ENCODE assay signal across 36 cellular contexts in the genomic region with DNA sequence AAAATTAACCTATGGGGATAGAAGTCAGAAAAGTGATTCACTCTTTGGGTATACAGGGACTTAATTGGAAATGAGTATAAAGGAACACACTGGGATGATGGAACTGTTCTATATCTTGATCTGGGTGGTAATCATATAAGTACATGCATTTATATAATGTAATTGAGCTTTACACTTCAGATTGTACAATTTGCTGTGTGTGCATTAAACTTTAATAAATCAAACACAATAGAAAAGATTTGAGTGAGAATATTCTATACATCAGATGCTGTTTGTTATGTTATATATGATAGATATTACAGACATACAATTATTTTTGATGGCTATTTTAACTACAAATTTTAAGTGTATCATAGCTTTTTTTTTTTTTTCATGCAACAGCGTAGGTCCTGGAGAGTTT.
"Had no signal": no experiment of that assay in that cellular context is flagged by ENCODE, and none has a peak within 500 bp of the region (broad histone marks: within the 10 kb centered on the region; RNA-seq: fewer than 3 reads in every experiment).

No MANE protein-coding gene starts in this region.

- H3K4me3 ChIP-seq: MG63 had no signal

- H3K27me3 ChIP-seq: MG63 had no signal

- DNase-seq: Karpas-422, Kasumi-1, MG63, MM.1S, MV-4-11, NCI-H1048, NCI-H1092, NCI-H1092 treated with DMSO at 0.1 percent for 48 hours, NCI-H1105, NCI-H1105 treated with DMSO at 0.1 percent for 48 hours, NCI-H1417, NCI-H1417 treated with DMSO at 0.1 percent for 48 hours, NCI-H1436, NCI-H1436 treated with DMSO at 0.1 percent for 48 hours, NCI-H146, NCI-H1694, NCI-H1694 treated with DMSO at 0.1 percent for 48 hours, NCI-H187, NCI-H187 treated with DMSO at 0.1 percent for 48 hours, NCI-H1930, NCI-H2029, NCI-H2081, NCI-H2081 treated with DMSO at 0.1 percent for 48 hours, NCI-H2107, NCI-H2171, NCI-H2171 treated with DMSO at 0.1 percent for 48 hours, NCI-H2227 treated with DMSO at 0.1 percent for 48 hours, NCI-H226, NCI-H345, NCI-H446, NCI-H446 treated with DMSO at 0.1 percent for 48 hours, NCI-H510A, NCI-H510A treated with DMSO at 0.1 percent for 48 hours, NCI-H524, NCI-H524 treated with DMSO at 0.1 percent for 48 hours, NCI-H526 had no signal

- H3K36me3 ChIP-seq: MG63 had no signal

- H3K9me3 ChIP-seq: MG63 had no signal
